ENCODE assay signal across 9 cellular contexts in the genomic region with DNA sequence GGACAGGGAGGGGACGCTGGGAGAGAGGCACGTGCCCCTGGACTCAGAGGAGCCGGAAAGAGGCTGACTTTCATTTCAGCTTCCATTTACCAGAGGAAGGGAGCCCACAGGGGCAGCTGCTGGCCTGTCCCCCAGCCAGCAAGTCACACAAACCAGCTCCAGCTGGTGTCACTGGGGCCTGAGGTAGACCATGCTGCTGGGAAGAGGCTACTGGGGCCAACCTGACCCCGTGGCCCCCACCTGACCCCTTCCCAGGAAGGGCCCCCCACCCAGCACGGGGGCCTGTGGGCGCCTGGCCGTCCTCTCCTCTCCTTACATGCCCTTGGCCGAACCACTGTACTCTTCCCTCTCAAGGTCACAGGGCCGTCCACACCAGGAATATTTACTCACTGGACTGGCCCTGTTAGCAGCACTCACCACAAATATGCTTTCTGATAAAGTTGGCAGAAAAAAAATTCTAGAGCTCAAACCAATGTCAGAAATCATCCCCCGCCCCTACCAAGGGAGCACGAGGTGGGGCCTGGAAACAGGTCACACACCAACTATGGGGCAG.
DNase-seq lines count a peak whose midpoint lies in the region; TF ChIP-seq lines count a peak whose summit lies in the region.
"Had no signal": no experiment of that assay in that cellular context is flagged by ENCODE, and none has a peak within 500 bp of the region (broad histone marks: within the 10 kb centered on the region; RNA-seq: fewer than 3 reads in every experiment).

No MANE protein-coding gene starts in this region.

- no peak overlapping the region for H3K4me3 ChIP-seq in adrenal gland
- H3K4me3 ChIP-seq in effector memory CD4-positive, alpha-beta T cell (ENCODE audit: insufficient read depth, low read depth, low read length, poor library complexity, severe bottlenecking), result no peak overlapping the region

- intact Hi-C loops in adrenal gland (cut with DNase I), result no loop called here

- no peaks in the 10 kb centered on the region for H3K27me3 ChIP-seq in adrenal gland
- no peaks in the 10 kb centered on the region for H3K27me3 ChIP-seq in effector memory CD4-positive, alpha-beta T cell (replicated peaks; ENCODE audit: control insufficient read depth, insufficient read depth, low read length, poor library complexity, severe bottlenecking)

- DNase-seq in GM03348 (ENCODE audit: low spot score) (peak; percentile 60), adrenal gland (peak in 5 of 7 donors; percentile 57 to 77 (median 69)), iris pigment epithelial cell (ENCODE audit: low read depth) (peak; percentile 47), retina (peak; percentile 61), OCI-M2 (lab: John Stamatoyannopoulos, UW; ENCODE audit: unreplicated experiment) (no peak), foreskin melanocyte (no peak), pons (ENCODE audit: low spot score) (no peak)
- no peak for DNase-seq in effector memory CD4-positive, alpha-beta T cell
- DNase-seq: aorta had no signal

- H3K4me1 ChIP-seq in adrenal gland (replicated peaks in 1 of 2), result peaks cover 18 to 44% of the 10 kb centered on the region in 2 donors
- H3K4me1 ChIP-seq in effector memory CD4-positive, alpha-beta T cell (ENCODE audit: control insufficient read depth, insufficient read depth, low read length, poor library complexity, severe bottlenecking), result no peaks in the 10 kb centered on the region

- no peak for TF ChIP-seq POLR2A in adrenal gland (IDR thresholded peaks at IDR 0.05)

- H3K27ac ChIP-seq in adrenal gland, result peak overlapping the region in 3 of 5 donors; percentile 17 to 73 (median 67)
- no peak overlapping the region for H3K27ac ChIP-seq in effector memory CD4-positive, alpha-beta T cell (ENCODE audit: insufficient read depth, low read length, poor library complexity, severe bottlenecking)

- H3K36me3 ChIP-seq in adrenal gland (replicated peaks in 1 of 2), result no peaks in the 10 kb centered on the region
- no peaks in the 10 kb centered on the region for H3K36me3 ChIP-seq in effector memory CD4-positive, alpha-beta T cell (ENCODE audit: control insufficient read depth, insufficient read depth, low read length)

- no peaks in the 10 kb centered on the region for H3K9me3 ChIP-seq in adrenal gland (replicated peaks in 1 of 3)
- no peaks in the 10 kb centered on the region for H3K9me3 ChIP-seq in effector memory CD4-positive, alpha-beta T cell (ENCODE audit: control insufficient read depth, low read length)

- WGBS in adrenal gland, 4 donors, result 31 to 49% (median 42%) methylated on average over 7 to 11 of the region's 11 CpGs

- TF ChIP-seq CTCF in adrenal gland (IDR thresholded peaks at IDR 0.05), result no peak

Comparison
In these comparisons a context has a peak if more than half of its experiments do, and no peak if none do; other contexts are left out.
1. DNase-seq: peak in GM03348 (single experiment), adrenal gland (5 of 7), iris pigment epithelial cell (single experiment) and retina (single experiment); none in OCI-M2 (single experiment), effector memory CD4-positive, alpha-beta T cell (0 of 3), foreskin melanocyte (single experiment) and pons (single experiment).